In the genomic region with DNA sequence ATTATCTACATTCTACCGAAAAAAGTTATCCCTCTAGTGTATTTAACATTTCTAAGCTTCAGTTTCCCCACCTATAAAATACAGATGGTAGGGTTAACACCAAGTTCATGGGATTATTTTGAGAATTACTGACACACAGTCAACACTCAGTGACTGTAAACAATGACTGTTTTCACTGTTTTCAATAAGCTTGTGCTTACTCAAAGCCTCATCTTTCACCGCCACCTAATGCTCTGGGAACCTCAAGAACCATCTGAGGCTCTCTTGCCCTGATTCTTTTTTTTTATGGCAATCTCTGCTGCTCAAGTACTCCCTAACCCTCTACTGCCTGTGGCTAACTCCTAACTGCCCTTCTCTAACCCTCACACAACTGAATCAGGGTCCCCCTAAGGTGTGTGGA, we compare ENCODE assay signal across 19 cellular contexts. TPM values are rescaled to one million over a fixed set of nuclear protein-coding genes. Genes with fewer than 3 reads are reported as not detected.
DNase-seq lines count a peak whose midpoint lies in the region; ATAC-seq and TF ChIP-seq lines count a peak whose summit lies in the region.
"Had no signal": no experiment of that assay in that cellular context is flagged by ENCODE, and none has a peak within 500 bp of the region (broad histone marks: within the 10 kb centered on the region; RNA-seq: fewer than 3 reads in every experiment).

No MANE protein-coding gene starts in this region.

- no peak overlapping the region for H2BK5ac ChIP-seq in H9 (ENCODE audit: insufficient read length, low read length)

- no peak overlapping the region for H3K56ac ChIP-seq in H9 (ENCODE audit: insufficient read length, low read depth, low read length)

- CTCF ChIA-PET in activated CD8-positive, alpha-beta memory T cell treated with anti-CD3 and anti-CD28 coated beads, Interleukin-2, amount 10 ng/mL, durations not matched to agents 7 days and 5 days (lab: Charles Lee): interaction anchor here (1.2 to 1.9 kb wide), 4 partner anchors 11 to 55 kb away, joined by 4 to 5 read pairs (median 4); no protein-coding TSS in a partner anchor

- DNase-seq in activated CD8-positive, alpha-beta memory T cell treated with anti-CD3 and anti-CD28 coated beads, Interleukin-2, amount 10 ng/mL, durations not matched to agents 7 days and 5 days: no peak
- no peak for DNase-seq in activated CD8-positive, alpha-beta memory T cell treated with anti-CD3 and anti-CD28 coated beads for 24 hours
- DNase-seq in H9: no peak
- DNase-seq in activated naive CD8-positive, alpha-beta T cell treated with anti-CD3 and anti-CD28 coated beads, Interleukin-2, amount 10 ng/mL, durations not matched to agents 7 days and 5 days: no peak
- DNase-seq in natural killer cell: no peak
- DNase-seq in stimulated activated CD4-positive, alpha-beta T cell treated with anti-CD3 and anti-CD28 coated beads, Interleukin-12 subunit alpha, Interleukin-12 subunit beta, amount 100 ng/mL, for 4 hours: no peak
- DNase-seq: activated CD4-positive, alpha-beta T cell treated with anti-CD3 and anti-CD28 coated beads for 48 hours; cortex of kidney; heart left ventricle; left lung; MM.1S; NCI-H1436 treated with DMSO at 0.1 percent for 48 hours; NCI-H524 treated with DMSO at 0.1 percent for 48 hours; occipital lobe had no signal

- H2BK15ac ChIP-seq in H9 (ENCODE audit: low read depth, low read length): no peak overlapping the region

- TF ChIP-seq CTCF in H9 (conservative IDR thresholded peaks at IDR 0.05): no peak
- TF ChIP-seq CTCF in natural killer cell (IDR thresholded peaks at IDR 0.05): no peak

- no peak overlapping the region for H3K23ac ChIP-seq in H9 (ENCODE audit: insufficient read length, low read depth, low read length)

- no peak overlapping the region for H2BK20ac ChIP-seq in H9 (ENCODE audit: low read depth, low read length, poor library complexity, severe bottlenecking)

- no peaks in the 10 kb centered on the region for H3K27me3 ChIP-seq in H9 (ENCODE audit: insufficient read depth, low read length)
- H3K27me3 ChIP-seq: BLaER1, heart left ventricle, left lung had no signal

- H3K27ac ChIP-seq in H9 (ENCODE audit: insufficient read length, low read depth, low read length): no peak overlapping the region
- H3K27ac ChIP-seq: A549, BLaER1, heart left ventricle, left lung had no signal

- no peaks in the 10 kb centered on the region for H3K79me2 ChIP-seq in H9 (ENCODE audit: insufficient read depth, low read length)

- H3K36me3 Mint-ChIP-seq in activated CD8-positive, alpha-beta memory T cell treated with anti-CD3 and anti-CD28 coated beads, Interleukin-2, amount 10 ng/mL, durations not matched to agents 7 days and 5 days: peaks cover 63% of the 10 kb centered on the region
- H3K36me3 Mint-ChIP-seq in H9 (ENCODE audit: insufficient read depth in 1 of 3, low read depth in 3 of 3) (peaks cover 35 to 73% (median 65%) of the 10 kb centered on the region in 3 experiments), natural killer cell (peaks cover 33% of the 10 kb centered on the region)
- peaks cover 39% of the 10 kb centered on the region for H3K36me3 Mint-ChIP-seq in activated naive CD8-positive, alpha-beta T cell treated with anti-CD3 and anti-CD28 coated beads, Interleukin-2, amount 10 ng/mL, durations not matched to agents 7 days and 5 days

- no CpG with 5 or more reads among the region's 2 CpGs for WGBS in H9 (ENCODE audit: extremely low coverage, insufficient read length, low lambda C conversion rate)

- no peak overlapping the region for H2AK5ac ChIP-seq in H9 (ENCODE audit: insufficient read length, low read length)

- H3K79me1 ChIP-seq in H9 (ENCODE audit: insufficient read depth, low read depth, low read length, poor library complexity, severe bottlenecking): no peaks in the 10 kb centered on the region

- H3K14ac ChIP-seq in H9 (ENCODE audit: insufficient read depth, low read length): no peak overlapping the region

- H3K4ac ChIP-seq in H9 (ENCODE audit: low read depth, low read length): no peak overlapping the region

- H2BK120ac ChIP-seq in H9 (ENCODE audit: low read depth, low read length, poor library complexity, severe bottlenecking): no peak overlapping the region

- no peaks in the 10 kb centered on the region for H3K9me3 ChIP-seq in H9 (ENCODE audit: control insufficient read depth, low read depth, low read length)
- H3K9me3 ChIP-seq: A549, BLaER1, heart left ventricle, left lung had no signal

- peaks cover 3% of the 10 kb centered on the region; the same call in 1 of the 2 replicates for H3K4me1 ChIP-seq in H9 (ENCODE audit: insufficient read depth, low read length)
- H3K4me1 ChIP-seq: A549 had no signal

- intact Hi-C loops in natural killer cell (cut with micrococcal nuclease): no loop called here

- H3K18ac ChIP-seq in H9 (ENCODE audit: insufficient read length, low read depth, low read length): no peak overlapping the region

- H4K8ac ChIP-seq in H9 (replicated peaks; ENCODE audit: insufficient read length, low read depth, low read length): no peak overlapping the region

- H3K27ac Mint-ChIP-seq in activated CD8-positive, alpha-beta memory T cell treated with anti-CD3 and anti-CD28 coated beads, Interleukin-2, amount 10 ng/mL, durations not matched to agents 7 days and 5 days: peak overlapping the region; percentile 58
- H3K27ac Mint-ChIP-seq in H9 (peak overlapping the region in 2 of 3 experiments; percentile 50 to 71; a peak in 5 of 7 replicates), natural killer cell (peak overlapping the region; percentile 70 to 77)
- H3K27ac Mint-ChIP-seq in activated naive CD8-positive, alpha-beta T cell treated with anti-CD3 and anti-CD28 coated beads, Interleukin-2, amount 10 ng/mL, durations not matched to agents 7 days and 5 days: peak overlapping the region; percentile 54

- H3K27me3 Mint-ChIP-seq in activated CD8-positive, alpha-beta memory T cell treated with anti-CD3 and anti-CD28 coated beads, Interleukin-2, amount 10 ng/mL, durations not matched to agents 7 days and 5 days: no peaks in the 10 kb centered on the region
- H3K27me3 Mint-ChIP-seq in H9 (ENCODE audit: low read depth) (no peaks in the 10 kb centered on the region), natural killer cell (ENCODE audit: low read depth in 2 of 2) (no peaks in the 10 kb centered on the region)
- no peaks in the 10 kb centered on the region for H3K27me3 Mint-ChIP-seq in activated naive CD8-positive, alpha-beta T cell treated with anti-CD3 and anti-CD28 coated beads, Interleukin-2, amount 10 ng/mL, durations not matched to agents 7 days and 5 days

- H4K5ac ChIP-seq in H9 (ENCODE audit: insufficient read length, low read depth, low read length): no peak overlapping the region

- H3K9ac ChIP-seq in H9 (ENCODE audit: extremely low read depth, insufficient read length, low read length): no peak overlapping the region
- H3K9ac ChIP-seq: BLaER1 had no signal

- no peak overlapping the region for H3K4me3 Mint-ChIP-seq in activated CD8-positive, alpha-beta memory T cell treated with anti-CD3 and anti-CD28 coated beads, Interleukin-2, amount 10 ng/mL, durations not matched to agents 7 days and 5 days
- no peak overlapping the region for H3K4me3 Mint-ChIP-seq in H9
- H3K4me3 Mint-ChIP-seq in activated naive CD8-positive, alpha-beta T cell treated with anti-CD3 and anti-CD28 coated beads, Interleukin-2, amount 10 ng/mL, durations not matched to agents 7 days and 5 days: no peak overlapping the region
- H3K4me3 Mint-ChIP-seq in natural killer cell: no peak overlapping the region

- no peak overlapping the region for H2BK12ac ChIP-seq in H9 (ENCODE audit: insufficient read length, low read depth, low read length)

- POLR2A ChIA-PET in activated naive CD8-positive, alpha-beta T cell treated with anti-CD3 and anti-CD28 coated beads, Interleukin-2, amount 10 ng/mL, durations not matched to agents 7 days and 5 days (lab: Charles Lee): interaction anchor here (0.7 kb wide), 1 partner anchor 9 kb away, joined by 3 read pairs; no protein-coding TSS in a partner anchor

- H3K23me2 ChIP-seq in H9 (ENCODE audit: insufficient read length, low read depth, low read length, poor library complexity, severe bottlenecking): no peaks in the 10 kb centered on the region

- no peak overlapping the region for H3T11ph ChIP-seq in H9 (ENCODE audit: low read length)

- no peak overlapping the region for H4K91ac ChIP-seq in H9 (ENCODE audit: insufficient read length, low read depth, low read length)

- no peaks in the 10 kb centered on the region for H3K9me3 Mint-ChIP-seq in activated CD8-positive, alpha-beta memory T cell treated with anti-CD3 and anti-CD28 coated beads, Interleukin-2, amount 10 ng/mL, durations not matched to agents 7 days and 5 days (ENCODE audit: low read depth)
- no peaks in the 10 kb centered on the region for H3K9me3 Mint-ChIP-seq in H9
- H3K9me3 Mint-ChIP-seq in activated naive CD8-positive, alpha-beta T cell treated with anti-CD3 and anti-CD28 coated beads, Interleukin-2, amount 10 ng/mL, durations not matched to agents 7 days and 5 days: no peaks in the 10 kb centered on the region
- no peaks in the 10 kb centered on the region for H3K9me3 Mint-ChIP-seq in natural killer cell

- ATAC-seq in activated CD8-positive, alpha-beta memory T cell treated with anti-CD3 and anti-CD28 coated beads, Interleukin-2, amount 10 ng/mL, durations not matched to agents 7 days and 5 days: no peak
- no peak for ATAC-seq in activated naive CD8-positive, alpha-beta T cell treated with anti-CD3 and anti-CD28 coated beads, Interleukin-2, amount 10 ng/mL, durations not matched to agents 7 days and 5 days (ENCODE audit: low read depth)
- ATAC-seq in natural killer cell: no peak
- no peak for ATAC-seq in GM21786 (IDR thresholded peaks at IDR 0.05; ENCODE audit: unreplicated experiment)
- ATAC-seq in GM18873 (IDR thresholded peaks at IDR 0.05; ENCODE audit: low FRiP score, unreplicated experiment): no peak
- ATAC-seq: A549, heart left ventricle, left lung, SK-N-SH treated with all-trans-retinoic acid at 6 μM for 48 hours had no signal

- no peak overlapping the region for H3K4me2 ChIP-seq in H9 (ENCODE audit: insufficient read depth, insufficient read length, low read length)
- H3K4me2 ChIP-seq: A549, BLaER1 had no signal

- no peak overlapping the region for H2AFZ ChIP-seq in H9 (ENCODE audit: low read length)

- H3K4me1 Mint-ChIP-seq in activated CD8-positive, alpha-beta memory T cell treated with anti-CD3 and anti-CD28 coated beads, Interleukin-2, amount 10 ng/mL, durations not matched to agents 7 days and 5 days: peaks cover 19% of the 10 kb centered on the region
- peaks cover 6 to 14% of the 10 kb centered on the region in 2 experiments for H3K4me1 Mint-ChIP-seq in H9
- peaks cover 26% of the 10 kb centered on the region for H3K4me1 Mint-ChIP-seq in activated naive CD8-positive, alpha-beta T cell treated with anti-CD3 and anti-CD28 coated beads, Interleukin-2, amount 10 ng/mL, durations not matched to agents 7 days and 5 days
- H3K4me1 Mint-ChIP-seq in natural killer cell: peaks cover 32 to 38% of the 10 kb centered on the region in 2 donors

- no peaks in the 10 kb centered on the region for H4K20me1 ChIP-seq in H9 (ENCODE audit: control insufficient read depth, insufficient read depth, insufficient read length)

RNA-seq across cellular contexts. Expression of a gene that starts 59.6 kb away (rescaled TPM):
- total RNA-seq in activated CD8-positive, alpha-beta memory T cell treated with anti-CD3 and anti-CD28 coated beads, Interleukin-2, amount 10 ng/mL, durations not matched to agents 7 days and 5 days: 10 to 100 TPM; 58.8 to 70.5 TPM
- 43.1 and 44.3 TPM in 2 replicates for total RNA-seq in H9 (2021)
- 10 to 100 TPM; 64.0 to 69.4 TPM for total RNA-seq in activated naive CD8-positive, alpha-beta T cell treated with anti-CD3 and anti-CD28 coated beads, Interleukin-2, amount 10 ng/mL, durations not matched to agents 7 days and 5 days
- 100 to 1,000 TPM in 1 of 3 donors, 10 to 100 TPM in 2; 85.3 to 109 (median 97.7) TPM for total RNA-seq in natural killer cell
